9 cellular contexts compared by ENCODE assay signal in the genomic region with DNA sequence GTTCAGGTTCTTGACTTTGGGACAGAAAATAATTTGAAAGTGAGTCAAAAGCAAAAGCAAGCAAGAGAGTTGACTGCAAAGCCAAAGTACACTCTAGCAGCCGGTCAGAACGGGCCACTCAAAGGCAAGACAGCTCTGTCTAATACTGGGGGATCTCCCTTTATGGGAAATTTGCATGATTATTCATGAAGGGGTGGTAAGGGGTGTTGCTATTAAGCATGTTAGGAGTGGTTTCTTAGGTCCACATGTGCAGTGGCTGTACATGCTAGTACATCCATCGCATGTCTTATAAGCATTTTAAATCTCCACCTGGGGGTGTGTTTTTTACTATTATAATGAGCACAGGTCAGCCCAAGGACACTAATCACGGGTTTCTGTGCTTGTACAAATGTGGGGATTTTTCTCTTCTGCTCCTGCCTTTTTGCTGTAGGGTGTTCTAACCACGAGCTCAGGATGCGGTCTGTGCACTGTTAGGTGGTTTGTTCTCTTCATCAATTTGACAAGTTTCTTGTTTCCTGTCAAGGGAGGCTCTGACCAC.
DNase-seq lines count a peak whose midpoint lies in the region; ATAC-seq, FAIRE-seq and TF ChIP-seq lines count a peak whose summit lies in the region.
"Had no signal": no experiment of that assay in that cellular context is flagged by ENCODE, and none has a peak within 500 bp of the region (broad histone marks: within the 10 kb centered on the region; RNA-seq: fewer than 3 reads in every experiment).

No MANE protein-coding gene starts in this region.

- FAIRE-seq in GM12878 (lab: Jason Lieb, UNC) = peak; percentile 54

- in situ Hi-C loops in GM12878 (cut with MboI) = loop anchor here (25.0 kb wide), 1 partner anchor 547 kb away; no protein-coding TSS in a partner anchor

- CTCF ChIA-PET in GM12878 (lab: Yijun Ruan, JAX) = interaction anchor here (1.0 kb wide), 1 partner anchor 125 kb away, joined by 3 read pairs; no protein-coding TSS in a partner anchor
- CTCF ChIA-PET in Caco-2 (lab: Charles Lee) = interaction anchor here (0.6 kb wide), 1 partner anchor 445 kb away, joined by 3 read pairs; no protein-coding TSS in a partner anchor

- H3K27ac ChIP-seq in GM12878 (ENCODE audit: control insufficient read depth, insufficient read depth) = no peak overlapping the region

- H3K4me1 ChIP-seq in GM12878 (ENCODE audit: control insufficient read depth, insufficient read depth, low read length) (no peaks in the 10 kb centered on the region), Caco-2 (no peaks in the 10 kb centered on the region)

- peaks cover 10 to 16% of the 10 kb centered on the region in 2 donors for H3K4me1 Mint-ChIP-seq in stimulated activated naive B cell treated with anti-CD40 and anti-IgM and Interleukin-4, amounts not matched to agents 10 μg/mL and 1 μg/mL and 100 μg/mL, for 72 hours
- H3K4me1 Mint-ChIP-seq in Caco-2 (ENCODE audit: low read depth, unreplicated experiment) = peaks cover 5% of the 10 kb centered on the region

- intact Hi-C loops in GM12878 (cut with micrococcal nuclease; ENCODE audit: unreplicated experiment) (no loop called here), Caco-2 (cut with micrococcal nuclease; ENCODE audit: unreplicated experiment) (no loop called here), sciatic nerve (cut with DNase I) (no loop called here)

- BruUV-seq in GM12878 (replicated peaks; lab: Mats Ljungman, UMichigan) = no TSS peak
- no TSS peak for BruUV-seq in Caco-2 (replicated peaks; lab: Mats Ljungman, UMichigan)

- whole genome bisulfite sequencing in GM12878 (ENCODE audit: insufficient coverage, insufficient replicate concordance, low lambda C conversion rate, missing lambda C conversion rate) = 1% methylated on average over 6 of the region's 6 CpGs

- no peak overlapping the region for H3K9ac ChIP-seq in GM12878 (ENCODE audit: control insufficient read depth, insufficient read depth, low read length)

- H3K9me3 ChIP-seq in GM12878 (replicated peaks; ENCODE audit: control insufficient read depth, insufficient read depth, low read length) = no peaks in the 10 kb centered on the region; the same call in 2 of the 3 replicates
- no peaks in the 10 kb centered on the region for H3K9me3 ChIP-seq in Caco-2

- no peak overlapping the region for H3K4me3 Mint-ChIP-seq in stimulated activated naive B cell treated with anti-CD40 and anti-IgM and Interleukin-4, amounts not matched to agents 10 μg/mL and 1 μg/mL and 100 μg/mL, for 72 hours
- no peak overlapping the region for H3K4me3 Mint-ChIP-seq in Caco-2 (ENCODE audit: unreplicated experiment)

- H3K36me3 ChIP-seq in GM12878 (ENCODE audit: control insufficient read depth in 2 of 2, insufficient read depth in 2 of 2, low read length in 1 of 2) = no peaks in the 10 kb centered on the region
- H3K36me3 ChIP-seq in Caco-2 (ENCODE audit: control insufficient read depth, insufficient read depth, low read length) = no peaks in the 10 kb centered on the region

- H3K4me2 ChIP-seq in GM12878 (ENCODE audit: control insufficient read depth, insufficient read depth) = no peak overlapping the region

- no peak overlapping the region for H3K27ac Mint-ChIP-seq in stimulated activated naive B cell treated with anti-CD40 and anti-IgM and Interleukin-4, amounts not matched to agents 10 μg/mL and 1 μg/mL and 100 μg/mL, for 72 hours
- no peak overlapping the region for H3K27ac Mint-ChIP-seq in Caco-2 (ENCODE audit: unreplicated experiment)

- H3K36me3 Mint-ChIP-seq in stimulated activated naive B cell treated with anti-CD40 and anti-IgM and Interleukin-4, amounts not matched to agents 10 μg/mL and 1 μg/mL and 100 μg/mL, for 72 hours = peaks cover 5 to 7% of the 10 kb centered on the region in 2 donors
- no peaks in the 10 kb centered on the region for H3K36me3 Mint-ChIP-seq in Caco-2 (ENCODE audit: insufficient read depth, unreplicated experiment)

- TF ChIP-seq CTCF in GM12878 (IDR thresholded peaks at IDR 0.05 in 2 of 3, conservative IDR thresholded peaks at IDR 0.05 in 1 of 3; ENCODE audit: control insufficient read depth in 2 of 3, extremely low read depth in 1 of 3, insufficient read depth in 1 of 3, low read depth in 3 of 3, low read length in 3 of 3) (no peak), Caco-2 (IDR thresholded peaks at IDR 0.05; ENCODE audit: insufficient read depth in 1 of 2, low read depth in 1 of 2, low read length in 1 of 2, severe bottlenecking in 1 of 2, unreplicated experiment in 1 of 2) (no peak)

- H4K20me1 ChIP-seq in GM12878 (ENCODE audit: control insufficient read depth, insufficient read depth) = no peaks in the 10 kb centered on the region

- no peak for TF ChIP-seq EP300 in GM12878 (IDR thresholded peaks at IDR 0.05; ENCODE audit: borderline replicate concordance in 1 of 2, control insufficient read depth in 1 of 2, low read depth in 2 of 2, low read length in 2 of 2)

- peaks cover 5 to 6% of the 10 kb centered on the region in 2 donors for H3K9me3 Mint-ChIP-seq in stimulated activated naive B cell treated with anti-CD40 and anti-IgM and Interleukin-4, amounts not matched to agents 10 μg/mL and 1 μg/mL and 100 μg/mL, for 72 hours
- peaks cover 3% of the 10 kb centered on the region for H3K9me3 Mint-ChIP-seq in Caco-2 (ENCODE audit: unreplicated experiment)

- no peak for TF ChIP-seq RAD21 in GM12878 (IDR thresholded peaks at IDR 0.05; ENCODE audit: insufficient read depth, low read depth, low read length)

- H3K27me3 ChIP-seq in GM12878 (replicated peaks in 1 of 2; ENCODE audit: control insufficient read depth in 2 of 2, insufficient read depth in 2 of 2, low read length in 1 of 2) (peaks cover 0 to 3% of the 10 kb centered on the region in 2 experiments; a peak in 2 of 4 replicates), Caco-2 (replicated peaks; ENCODE audit: control insufficient read depth, insufficient read depth, low read length) (no peaks in the 10 kb centered on the region)

- H2AFZ ChIP-seq in GM12878 (ENCODE audit: control insufficient read depth, low read depth, low read length) = no peak overlapping the region

- H3K27me3 Mint-ChIP-seq in stimulated activated naive B cell treated with anti-CD40 and anti-IgM and Interleukin-4, amounts not matched to agents 10 μg/mL and 1 μg/mL and 100 μg/mL, for 72 hours = peaks cover 38 to 55% of the 10 kb centered on the region in 2 donors
- peaks cover 8% of the 10 kb centered on the region for H3K27me3 Mint-ChIP-seq in Caco-2 (ENCODE audit: insufficient read depth, unreplicated experiment)

- H3K4me3 ChIP-seq in GM12878 (no peak overlapping the region), Caco-2 (ENCODE audit: low read depth, low read length) (no peak overlapping the region)

- RAD21 ChIA-PET in GM12878 (lab: Charles Lee; ENCODE audit: unreplicated experiment) = interaction anchor here (1.6 to 1.9 kb wide), 3 partner anchors 8 to 35 kb away, joined by 5 to 9 read pairs (median 6); no protein-coding TSS in a partner anchor

- H3K79me2 ChIP-seq in GM12878 (ENCODE audit: control insufficient read depth, insufficient read depth, low read length) = no peaks in the 10 kb centered on the region

- POLR2A ChIA-PET in GM12878 (lab: Charles Lee) (no interaction called here), Caco-2 (lab: Charles Lee) (no interaction called here)

- peak; percentile 87 for ATAC-seq in GM21619 (IDR thresholded peaks at IDR 0.05; ENCODE audit: unreplicated experiment)
- ATAC-seq in GM12878 = peak; percentile 96
- peak; percentile 93 to 96 for ATAC-seq in stimulated activated naive B cell treated with anti-CD40 and anti-IgM and Interleukin-4, amounts not matched to agents 10 μg/mL and 1 μg/mL and 100 μg/mL, for 72 hours (replicated peaks)
- no peak for ATAC-seq in sciatic nerve

- peak; percentile 48 for DNase-seq in T follicular helper cell (ENCODE audit: low read depth)
- peak; percentile 38 for DNase-seq in GM12878 (ENCODE audit: low read depth, low spot score)
- DNase-seq in stimulated activated naive B cell treated with anti-CD40 and anti-IgM and Interleukin-4, amounts not matched to agents 10 μg/mL and 1 μg/mL and 100 μg/mL, for 72 hours = no peak
- no peak for DNase-seq in AML-193 (lab: John Stamatoyannopoulos, UW)
- no peak for DNase-seq in HuH-7.5 (ENCODE audit: low spot score)
- no peak for DNase-seq in Caco-2
- no peak for DNase-seq in sciatic nerve (ENCODE audit: low spot score)
- DNase-seq: NCI-H1930 had no signal

- TF ChIP-seq POLR2A in GM12878 (IDR thresholded peaks at IDR 0.05; ENCODE audit: low read depth, low read length) = no peak

- SMC1A ChIA-PET in GM12878 (lab: Charles Lee; ENCODE audit: uncharacterized antibody, unreplicated experiment) = interaction anchor here (1.0 kb wide), 2 partner anchors 9 to 17 kb away, joined by 3 read pairs; no protein-coding TSS in a partner anchor

TF ChIP-seq in GM12878, 131 proteins besides CTCF, POLR2A, EP300 and RAD21 (continues in another document):
- no peak for TF ChIP-seq TARDBP (IDR thresholded peaks at IDR 0.05; ENCODE audit: borderline replicate concordance)
- TF ChIP-seq KLF5 (IDR thresholded peaks at IDR 0.05; ENCODE audit: partially characterized antibody) = no peak
- TF ChIP-seq HDGF (IDR thresholded peaks at IDR 0.05) = no peak
- no peak for TF ChIP-seq POLR2AphosphoS5 (IDR thresholded peaks at IDR 0.05; ENCODE audit: low read length)
- TF ChIP-seq, protein P1, sequence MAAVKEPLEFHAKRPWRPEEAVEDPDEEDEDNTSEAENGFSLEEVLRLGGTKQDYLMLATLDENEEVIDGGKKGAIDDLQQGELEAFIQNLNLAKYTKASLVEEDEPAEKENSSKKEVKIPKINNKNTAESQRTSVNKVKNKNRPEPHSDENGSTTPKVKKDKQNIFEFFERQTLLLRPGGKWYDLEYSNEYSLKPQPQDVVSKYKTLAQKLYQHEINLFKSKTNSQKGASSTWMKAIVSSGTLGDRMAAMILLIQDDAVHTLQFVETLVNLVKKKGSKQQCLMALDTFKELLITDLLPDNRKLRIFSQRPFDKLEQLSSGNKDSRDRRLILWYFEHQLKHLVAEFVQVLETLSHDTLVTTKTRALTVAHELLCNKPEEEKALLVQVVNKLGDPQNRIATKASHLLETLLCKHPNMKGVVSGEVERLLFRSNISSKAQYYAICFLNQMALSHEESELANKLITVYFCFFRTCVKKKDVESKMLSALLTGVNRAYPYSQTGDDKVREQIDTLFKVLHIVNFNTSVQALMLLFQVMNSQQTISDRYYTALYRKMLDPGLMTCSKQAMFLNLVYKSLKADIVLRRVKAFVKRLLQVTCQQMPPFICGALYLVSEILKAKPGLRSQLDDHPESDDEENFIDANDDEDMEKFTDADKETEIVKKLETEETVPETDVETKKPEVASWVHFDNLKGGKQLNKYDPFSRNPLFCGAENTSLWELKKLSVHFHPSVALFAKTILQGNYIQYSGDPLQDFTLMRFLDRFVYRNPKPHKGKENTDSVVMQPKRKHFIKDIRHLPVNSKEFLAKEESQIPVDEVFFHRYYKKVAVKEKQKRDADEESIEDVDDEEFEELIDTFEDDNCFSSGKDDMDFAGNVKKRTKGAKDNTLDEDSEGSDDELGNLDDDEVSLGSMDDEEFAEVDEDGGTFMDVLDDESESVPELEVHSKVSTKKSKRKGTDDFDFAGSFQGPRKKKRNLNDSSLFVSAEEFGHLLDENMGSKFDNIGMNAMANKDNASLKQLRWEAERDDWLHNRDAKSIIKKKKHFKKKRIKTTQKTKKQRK (IDR thresholded peaks at IDR 0.05; ENCODE audit: low read depth, low read length) = no peak
- no peak for TF ChIP-seq MYC (IDR thresholded peaks at IDR 0.05; ENCODE audit: insufficient read depth, insufficient read length, insufficient replicate concordance, low read length, severe bottlenecking)

Comparison
In these comparisons a context has a peak if more than half of its experiments do, and no peak if none do; other contexts are left out.
1. DNase-seq: peak in T follicular helper cell (single experiment) and GM12878 (single experiment); none in stimulated activated naive B cell treated with anti-CD40 and anti-IgM and Interleukin-4, amounts not matched to agents 10 μg/mL and 1 μg/mL and 100 μg/mL, for 72 hours (single experiment), AML-193 (0 of 2), HuH-7.5 (single experiment), Caco-2 (0 of 2) and sciatic nerve (single experiment).